In the genomic region with DNA sequence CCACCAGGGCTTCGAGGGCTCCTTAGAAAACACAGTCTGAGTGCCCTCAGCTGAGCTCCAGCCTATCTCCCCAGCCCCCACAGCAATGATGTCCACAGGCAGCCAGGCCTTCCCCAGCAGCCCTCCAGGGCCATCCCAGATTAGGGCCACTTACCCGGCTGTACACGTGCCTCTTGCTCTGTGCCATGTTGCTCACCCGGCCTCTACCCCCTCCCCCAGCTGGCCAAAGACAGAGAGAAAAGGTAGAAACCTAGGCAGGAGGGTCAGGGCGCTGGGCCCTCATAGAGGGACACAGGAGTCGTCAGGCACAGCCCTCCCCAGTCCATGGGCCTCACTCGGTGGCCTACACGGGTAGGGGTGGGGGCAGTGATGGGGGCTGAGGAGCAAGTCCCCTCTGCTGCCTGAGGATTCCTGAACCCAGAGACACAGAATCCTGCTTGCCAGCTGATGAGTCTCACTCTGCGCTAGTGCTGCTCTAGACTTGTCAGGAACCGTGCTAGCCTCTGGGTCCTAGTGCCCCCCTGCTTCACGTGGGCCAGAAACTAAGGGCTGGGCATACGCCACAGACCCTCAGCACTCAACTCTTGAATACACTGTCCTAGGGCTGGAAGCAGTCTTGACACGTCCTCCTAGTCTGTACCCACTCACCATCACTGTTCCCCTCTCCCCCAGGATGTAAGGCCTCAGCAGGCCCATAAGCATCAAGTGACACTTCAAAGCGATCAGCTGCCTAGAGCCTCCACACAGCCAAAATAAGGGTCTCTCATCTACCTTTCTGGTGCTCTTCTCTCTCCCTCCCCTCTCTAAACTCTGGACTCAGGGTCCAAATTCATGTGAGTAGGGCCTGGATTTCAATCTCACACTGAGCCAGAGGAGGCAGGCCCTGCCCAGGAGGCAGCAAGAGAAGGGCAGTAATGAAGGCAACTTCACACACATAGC, we compare ENCODE assay signal across 8 cellular contexts. TPM values are rescaled to one million over a fixed set of nuclear protein-coding genes. Genes with fewer than 3 reads are reported as not detected.
A peak's percentile ranks its signal among the peaks of the same experiment; 100 is the strongest.
DNase-seq lines count a peak whose midpoint lies in the region; ATAC-seq and TF ChIP-seq lines count a peak whose summit lies in the region.

A gene (minus strand): TSS at position 461 of the 939 bp plus-strand sequence. CDS start 274 bp downstream, at position 187.

- BruUV-seq in A673 (replicated peaks; lab: Mats Ljungman, UMichigan): no TSS peak
- no TSS peak for BruUV-seq in mammary epithelial cell (replicated peaks; lab: Mats Ljungman, UMichigan)

- peak within 1 kb of the TSS; percentile 79 for H3K4me2 ChIP-seq in mammary epithelial cell (ENCODE audit: insufficient read depth, low read depth, low read length)

- no peaks in the 10 kb centered on the region for H4K20me1 ChIP-seq in mammary epithelial cell (ENCODE audit: insufficient read depth, low read length)

- H3K9me3 ChIP-seq in A673 (ENCODE audit: low read depth, low read length, poor library complexity, severe bottlenecking) (no peaks in the 10 kb centered on the region), Peyer's patch (no peaks in the 10 kb centered on the region), mammary epithelial cell (replicated peaks; ENCODE audit: insufficient read depth, low read length) (no peaks in the 10 kb centered on the region), iPS-18a (ENCODE audit: control insufficient read depth, low read depth, low read length) (no peaks in the 10 kb centered on the region)

- dilution Hi-C loops in mammary epithelial cell (cut with HindIII; ENCODE audit: low sequenced_read_pairs): no loop called here

- H3K4me3 ChIP-seq in A673 (ENCODE audit: low read depth, low read length, poor library complexity, severe bottlenecking): peak within 1 kb of the TSS; percentile 7
- H3K4me3 ChIP-seq in Peyer's patch: peak within 1 kb of the TSS in 3 of 4 donors; percentile 4 to 42 (median 28)
- peak within 1 kb of the TSS; percentile 15 to 44 (median 39) for H3K4me3 ChIP-seq in mammary epithelial cell (replicated peaks in 1 of 3; ENCODE audit: insufficient read depth in 1 of 3, low read depth in 2 of 3, low read length in 3 of 3)
- peak within 1 kb of the TSS; percentile 36 for H3K4me3 ChIP-seq in iPS-18a (ENCODE audit: low read length)

- H3K4me1 ChIP-seq in A673 (ENCODE audit: insufficient read depth, low read length, poor library complexity, severe bottlenecking) (peaks cover 11% of the 10 kb centered on the region), Peyer's patch (peaks cover 0 to 25% (median 5%) of the 10 kb centered on the region in 4 donors), mammary epithelial cell (ENCODE audit: insufficient read depth, low read length) (peaks cover 24% of the 10 kb centered on the region), iPS-18a (ENCODE audit: control insufficient read depth, low read depth, low read length) (peaks cover 4% of the 10 kb centered on the region)

- H3K36me3 ChIP-seq in A673 (ENCODE audit: insufficient read depth, low read length, poor library complexity, severe bottlenecking) (peaks cover 14% of the 10 kb centered on the region), Peyer's patch (peaks cover 0 to 24% (median 0%) of the 10 kb centered on the region in 3 donors), mammary epithelial cell (ENCODE audit: insufficient read depth, low read length) (peaks cover 8% of the 10 kb centered on the region), iPS-18a (ENCODE audit: control insufficient read depth, low read depth, low read length) (peaks cover 18% of the 10 kb centered on the region)

- TF ChIP-seq CTCF in A673 (conservative IDR thresholded peaks at IDR 0.05; ENCODE audit: low read depth, low read length) (no peak), Peyer's patch (IDR thresholded peaks at IDR 0.05) (no peak), mammary epithelial cell (conservative IDR thresholded peaks at IDR 0.05 in 1 of 2, IDR thresholded peaks at IDR 0.05 in 1 of 2; ENCODE audit: extremely low read depth in 1 of 2, insufficient read depth in 1 of 2, low read depth in 1 of 2, low read length in 2 of 2) (no peak)

- H3K27me3 ChIP-seq in A673 (replicated peaks; ENCODE audit: insufficient read depth, low read depth, low read length, poor library complexity) (no peaks in the 10 kb centered on the region), Peyer's patch (no peaks in the 10 kb centered on the region), mammary epithelial cell (ENCODE audit: insufficient read depth, low read length) (no peaks in the 10 kb centered on the region), iPS-18a (ENCODE audit: control insufficient read depth, insufficient read depth, low read length) (no peaks in the 10 kb centered on the region)

- H3K9ac ChIP-seq in mammary epithelial cell (ENCODE audit: insufficient read depth, low read length) (peak within 1 kb of the TSS; percentile 33), iPS-18a (ENCODE audit: low read length) (no peak within 1 kb of the TSS)

- no peak within 1 kb of the TSS for H2AFZ ChIP-seq in mammary epithelial cell (ENCODE audit: low read depth, low read length)

- 17% methylated on average over 12 of the region's 14 CpGs for WGBS in mammary epithelial cell (ENCODE audit: low coverage, missing lambda C conversion rate)

- ATAC-seq in GM18498 (IDR thresholded peaks at IDR 0.05; ENCODE audit: unreplicated experiment) (peak; percentile 47), HG03045 (IDR thresholded peaks at IDR 0.05; ENCODE audit: unreplicated experiment) (no peak)

- POLR2A ChIA-PET in A673 (lab: Charles Lee; ENCODE audit: low non-redundant PET): no interaction called here

- intact Hi-C loops in A673 (cut with micrococcal nuclease; ENCODE audit: unreplicated experiment): no loop called here
- intact Hi-C loops in mammary epithelial cell (cut with micrococcal nuclease): no loop called here

- H3K27ac ChIP-seq in A673 (ENCODE audit: low read depth, low read length, poor library complexity, severe bottlenecking): no peak within 1 kb of the TSS
- no peak within 1 kb of the TSS for H3K27ac ChIP-seq in Peyer's patch
- H3K27ac ChIP-seq in mammary epithelial cell (ENCODE audit: insufficient read depth, low read depth, low read length): peak within 1 kb of the TSS; percentile 9
- H3K27ac ChIP-seq in iPS-18a (ENCODE audit: low read length): no peak within 1 kb of the TSS

- H3K79me2 ChIP-seq in mammary epithelial cell (ENCODE audit: insufficient read depth, low read length): peaks cover 75% of the 10 kb centered on the region

- in situ Hi-C loops in mammary epithelial cell (cut with MboI; ENCODE audit: low sequenced_read_pairs in 2 of 2): no loop called here

- DNase-seq in A673 (ENCODE audit: low spot score) (peak; percentile 53), Peyer's patch (peak in 1 of 3 donors; percentile 67), mammary epithelial cell (peak; percentile 50), putamen (ENCODE audit: low spot score) (peak; percentile 83), NCI-H2081 (lab: John Stamatoyannopoulos, UW) (no peak)

- CTCF ChIA-PET in A673 (lab: Charles Lee): no interaction called here
- CTCF ChIA-PET in mammary epithelial cell (lab: Charles Lee; ENCODE audit: low non-redundant PET): interaction anchor here (0.7 kb wide), 1 partner anchor 12 kb away, joined by 3 read pairs; no protein-coding TSS in a partner anchor

- TF ChIP-seq POLR2A in Peyer's patch (IDR thresholded peaks at IDR 0.05): no peak

RNA-seq across cellular contexts. Expression of the gene that starts here (rescaled TPM):
- total RNA-seq in A673 (2021) (172 and 177 TPM in 2 replicates), Peyer's patch (100 to 1,000 TPM in 3 of 4 donors, 10 to 100 TPM in 1; 85.3 to 191 (median 121) TPM), mammary epithelial cell (100 to 1,000 TPM; 137 to 172 TPM)
- polyA plus RNA-seq in mammary epithelial cell: 124 TPM
- polyA minus RNA-seq in mammary epithelial cell: 244 TPM

Comparison
In these comparisons a context has a peak if more than half of its experiments do, and no peak if none do; other contexts are left out.
1. DNase-seq: peak in A673 (single experiment), mammary epithelial cell (single experiment) and putamen (single experiment); none in NCI-H2081 (0 of 2).
2. Peak in every context shown above with its lines, with median percentiles within 50 percentile points of each other: H3K4me3 ChIP-seq.